Comparison of ENCODE assay signal across 9 cellular contexts in genomic region chr11:79436911-79437273, GRCh38. TPM values are rescaled to one million over a fixed set of nuclear protein-coding genes. Genes with fewer than 3 reads are reported as not detected.
A peak's percentile ranks its signal among the peaks of the same experiment; 100 is the strongest.
DNase-seq lines count a peak whose midpoint lies in the region; ATAC-seq and TF ChIP-seq lines count a peak whose summit lies in the region.
"Had no signal": no experiment of that assay in that cellular context is flagged by ENCODE, and none has a peak within 500 bp of the region (broad histone marks: within the 10 kb centered on the region; RNA-seq: fewer than 3 reads in every experiment).

No MANE protein-coding gene starts in this region.

- peak overlapping the region; percentile 76 for H3K27ac Mint-ChIP-seq in mesothelial cell of epicardium
- H3K27ac Mint-ChIP-seq: CD4-positive, alpha-beta memory T cell had no signal

- no peak for TF ChIP-seq POLR2A in upper lobe of left lung (IDR thresholded peaks at IDR 0.05)

- H3K4me3 ChIP-seq in cardiac muscle cell (peak overlapping the region; percentile 59), coronary artery (peak overlapping the region; percentile 80), upper lobe of left lung (peak overlapping the region in 3 of 4 donors; percentile 33 to 54 (median 50))

- H3K36me3 ChIP-seq in cardiac muscle cell (no peaks in the 10 kb centered on the region), upper lobe of left lung (no peaks in the 10 kb centered on the region)

- peaks cover 39% of the 10 kb centered on the region for H3K27me3 ChIP-seq in cardiac muscle cell
- peaks cover 0 to 44% (median 24%) of the 10 kb centered on the region in 4 donors for H3K27me3 ChIP-seq in upper lobe of left lung

- WGBS in upper lobe of left lung, 2 donors: 7 to 13% methylated on average over 5 to 10 of the region's 10 CpGs

- intact Hi-C loops in left ventricle myocardium superior (cut with micrococcal nuclease): no loop called here

- H3K9me3 Mint-ChIP-seq in mesothelial cell of epicardium: no peaks in the 10 kb centered on the region

- DNase-seq in cardiac muscle cell (ENCODE audit: low read depth in 1 of 2, low spot score in 1 of 2) (no peak), left ventricle myocardium superior (no peak), coronary artery (ENCODE audit: low spot score) (no peak), mesothelial cell of epicardium (ENCODE audit: low spot score in 2 of 2, unreplicated experiment in 2 of 2) (no peak), upper lobe of left lung (no peak), superior temporal gyrus (ENCODE audit: extremely low spot score) (no peak), NCI-H2029 (lab: John Stamatoyannopoulos, UW) (no peak)
- DNase-seq: CD4-positive, alpha-beta memory T cell had no signal

- H3K9me3 ChIP-seq in cardiac muscle cell (ENCODE audit: low read depth) (no peaks in the 10 kb centered on the region), upper lobe of left lung (no peaks in the 10 kb centered on the region)

- no peak for TF ChIP-seq EP300 in upper lobe of left lung (IDR thresholded peaks at IDR 0.05)

- no peaks in the 10 kb centered on the region for H3K36me3 Mint-ChIP-seq in mesothelial cell of epicardium

- ATAC-seq in left ventricle myocardium superior (no peak), upper lobe of left lung (ENCODE audit: low FRiP score in 2 of 2) (no peak), GM18873 (IDR thresholded peaks at IDR 0.05; ENCODE audit: low FRiP score, unreplicated experiment) (no peak)

- no peak for TF ChIP-seq CTCF in cardiac muscle cell (IDR thresholded peaks at IDR 0.05; ENCODE audit: low read depth, low read length)
- TF ChIP-seq CTCF in coronary artery (IDR thresholded peaks at IDR 0.05): no peak
- TF ChIP-seq CTCF in mesothelial cell of epicardium (IDR thresholded peaks at IDR 0.05; ENCODE audit: unreplicated experiment): no peak
- no peak for TF ChIP-seq CTCF in upper lobe of left lung (IDR thresholded peaks at IDR 0.05)

- H3K27me3 Mint-ChIP-seq in mesothelial cell of epicardium (ENCODE audit: low read depth): peaks cover 61% of the 10 kb centered on the region

- peaks cover 42% of the 10 kb centered on the region for H3K4me1 Mint-ChIP-seq in mesothelial cell of epicardium

- H3K27ac ChIP-seq in cardiac muscle cell (no peak overlapping the region), coronary artery (peak overlapping the region; percentile 82 to 89), upper lobe of left lung (no peak overlapping the region)

- H3K4me1 ChIP-seq in cardiac muscle cell (ENCODE audit: low read depth): peaks cover 4% of the 10 kb centered on the region
- H3K4me1 ChIP-seq in upper lobe of left lung: peaks cover 30 to 43% (median 41%) of the 10 kb centered on the region in 4 donors

- H3K4me3 Mint-ChIP-seq in mesothelial cell of epicardium: peak overlapping the region; percentile 78

RNA-seq across cellular contexts. Expression of gene TENM4, which starts 3.9 kb away (rescaled TPM):
- total RNA-seq in cardiac muscle cell (59.6 and 105 TPM in 2 replicates), left ventricle myocardium superior (0.40 TPM), mesothelial cell of epicardium (177 to 187 TPM (median 181 TPM) in 3 replicates), upper lobe of left lung (10 to 100 TPM in 2 of 6 donors, 1 to 10 TPM in 3, under 1 TPM in 1; 0.11 to 20.0 (median 3.7) TPM)
- 19.0 and 27.3 TPM in 2 replicates for polyA plus RNA-seq in cardiac muscle cell

Comparison
In these comparisons a context has a peak if more than half of its experiments do, and no peak if none do; other contexts are left out.
1. H3K27ac ChIP-seq: peak in coronary artery (2 of 2); none in cardiac muscle cell (single experiment) and upper lobe of left lung (0 of 4).
2. Peak in every context shown above with its lines, with median percentiles within 50 percentile points of each other: H3K4me3 ChIP-seq.